In the genomic region with DNA sequence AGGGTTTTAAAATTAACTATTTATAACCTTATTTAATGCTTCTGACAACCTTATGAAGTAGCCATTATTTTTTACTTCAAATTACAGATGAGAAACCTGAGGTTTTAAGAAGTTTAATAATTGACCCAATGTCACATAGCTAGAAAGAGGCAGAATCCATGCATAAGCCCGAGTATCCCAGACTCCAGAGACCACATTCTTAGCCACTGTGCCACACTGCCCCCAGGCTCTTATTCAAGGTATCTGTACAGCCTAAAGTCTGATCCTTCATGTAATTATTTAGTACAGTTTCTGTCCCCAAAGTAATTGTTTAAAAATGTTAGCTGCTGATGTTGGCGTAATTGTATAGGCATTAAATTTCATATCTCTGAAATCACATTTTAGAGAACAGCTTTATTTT, we compare ENCODE assay signal across 17 cellular contexts.
"Had no signal": no experiment of that assay in that cellular context is flagged by ENCODE, and none has a peak within 500 bp of the region (broad histone marks: within the 10 kb centered on the region; RNA-seq: fewer than 3 reads in every experiment).

No MANE protein-coding gene starts in this region.

- H3K27ac ChIP-seq: body of pancreas, hepatocyte had no signal

- H3K9me3 Mint-ChIP-seq: activated CD4-positive, alpha-beta T cell treated with anti-CD3 and anti-CD28 coated beads, Interleukin-2, amount 10 ng/mL, durations not matched to agents 7 days and 5 days had no signal

- H3K4me2 ChIP-seq: hepatocyte had no signal

- H3K4me1 ChIP-seq: body of pancreas had no signal

- H3K4me3 Mint-ChIP-seq: activated CD4-positive, alpha-beta T cell treated with anti-CD3 and anti-CD28 coated beads, Interleukin-2, amount 10 ng/mL, durations not matched to agents 7 days and 5 days; activated CD8-positive, alpha-beta T cell treated with anti-CD3 and anti-CD28 coated beads, Interleukin-2, amount 10 ng/mL, durations not matched to agents 7 days and 5 days; activated naive CD8-positive, alpha-beta T cell treated with anti-CD3 and anti-CD28 coated beads, Interleukin-2, amount 10 ng/mL, durations not matched to agents 7 days and 5 days; activated T-cell treated with anti-CD3 and anti-CD28 coated beads, Interleukin-2, amount 50 U/mL, for 24 hours; natural killer cell; stimulated activated naive B cell treated with anti-CD40 and anti-IgM and Interleukin-4, amounts not matched to agents 10 μg/mL and 1 μg/mL and 100 μg/mL, for 72 hours had no signal

- FAIRE-seq: islet of Langerhans had no signal

- H3K27me3 ChIP-seq: body of pancreas, hepatocyte had no signal

- H3K27ac Mint-ChIP-seq: activated CD4-positive, alpha-beta T cell treated with anti-CD3 and anti-CD28 coated beads, Interleukin-2, amount 10 ng/mL, durations not matched to agents 7 days and 5 days; activated CD8-positive, alpha-beta T cell treated with anti-CD3 and anti-CD28 coated beads, Interleukin-2, amount 10 ng/mL, durations not matched to agents 7 days and 5 days; activated naive CD8-positive, alpha-beta T cell treated with anti-CD3 and anti-CD28 coated beads, Interleukin-2, amount 10 ng/mL, durations not matched to agents 7 days and 5 days; activated T-cell treated with anti-CD3 and anti-CD28 coated beads, Interleukin-2, amount 50 U/mL, for 24 hours; activated T-helper 2 cell treated with anti-CD3 and anti-CD28 coated beads, Interferon-gamma antibody, Interleukin-2, Interleukin-4, amounts not matched to agents 10 μg/mL and 5 μg/mL and 100 μg/mL, durations not matched to agents 14 hours and 24 hours and 36 hours; natural killer cell; stimulated activated naive B cell treated with anti-CD40 and anti-IgM and Interleukin-4, amounts not matched to agents 10 μg/mL and 1 μg/mL and 100 μg/mL, for 72 hours had no signal

- H3K4me1 Mint-ChIP-seq: activated CD4-positive, alpha-beta T cell treated with anti-CD3 and anti-CD28 coated beads, Interleukin-2, amount 10 ng/mL, durations not matched to agents 7 days and 5 days; activated naive CD8-positive, alpha-beta T cell treated with anti-CD3 and anti-CD28 coated beads, Interleukin-2, amount 10 ng/mL, durations not matched to agents 7 days and 5 days; natural killer cell; stimulated activated naive B cell treated with anti-CD40 and anti-IgM and Interleukin-4, amounts not matched to agents 10 μg/mL and 1 μg/mL and 100 μg/mL, for 72 hours had no signal

- DNase-seq: activated CD4-positive, alpha-beta T cell treated with anti-CD3 and anti-CD28 coated beads, Interleukin-2, amount 10 ng/mL, durations not matched to agents 7 days and 5 days; activated CD8-positive, alpha-beta T cell treated with anti-CD3 and anti-CD28 coated beads, Interleukin-2, amount 10 ng/mL, durations not matched to agents 7 days and 5 days; activated naive CD4-positive, alpha-beta T cell treated with Interleukin-2 at 50 U/mL for 16 hours; activated naive CD8-positive, alpha-beta T cell treated with anti-CD3 and anti-CD28 coated beads, Interleukin-2, amount 10 ng/mL, durations not matched to agents 7 days and 5 days; activated T-cell treated with anti-CD3 and anti-CD28 coated beads, Interleukin-2, amount 50 U/mL, for 24 hours; amygdala; body of pancreas; dermis blood vessel endothelial cell; effector memory CD4-positive, alpha-beta T cell; natural killer cell; retina; stimulated activated naive B cell treated with anti-CD40 and anti-IgM and Interleukin-4, amounts not matched to agents 10 μg/mL and 1 μg/mL and 100 μg/mL, for 72 hours; T-helper 1 cell; T-helper 9 cell had no signal

- H3K27me3 Mint-ChIP-seq: activated CD4-positive, alpha-beta T cell treated with anti-CD3 and anti-CD28 coated beads, Interleukin-2, amount 10 ng/mL, durations not matched to agents 7 days and 5 days; activated naive CD8-positive, alpha-beta T cell treated with anti-CD3 and anti-CD28 coated beads, Interleukin-2, amount 10 ng/mL, durations not matched to agents 7 days and 5 days; activated T-cell treated with anti-CD3 and anti-CD28 coated beads, Interleukin-2, amount 50 U/mL, for 24 hours; stimulated activated naive B cell treated with anti-CD40 and anti-IgM and Interleukin-4, amounts not matched to agents 10 μg/mL and 1 μg/mL and 100 μg/mL, for 72 hours had no signal

- H3K36me3 Mint-ChIP-seq: activated naive CD8-positive, alpha-beta T cell treated with anti-CD3 and anti-CD28 coated beads, Interleukin-2, amount 10 ng/mL, durations not matched to agents 7 days and 5 days; natural killer cell; stimulated activated naive B cell treated with anti-CD40 and anti-IgM and Interleukin-4, amounts not matched to agents 10 μg/mL and 1 μg/mL and 100 μg/mL, for 72 hours had no signal

- H3K9me3 ChIP-seq: body of pancreas had no signal

- ATAC-seq: activated CD8-positive, alpha-beta T cell treated with anti-CD3 and anti-CD28 coated beads, Interleukin-2, amount 10 ng/mL, durations not matched to agents 7 days and 5 days; body of pancreas; natural killer cell; stimulated activated naive B cell treated with anti-CD40 and anti-IgM and Interleukin-4, amounts not matched to agents 10 μg/mL and 1 μg/mL and 100 μg/mL, for 72 hours had no signal

- H3K79me2 ChIP-seq: hepatocyte had no signal

- H3K4me3 ChIP-seq: body of pancreas, hepatocyte had no signal
